6 cellular contexts compared by ENCODE assay signal in the genomic region with DNA sequence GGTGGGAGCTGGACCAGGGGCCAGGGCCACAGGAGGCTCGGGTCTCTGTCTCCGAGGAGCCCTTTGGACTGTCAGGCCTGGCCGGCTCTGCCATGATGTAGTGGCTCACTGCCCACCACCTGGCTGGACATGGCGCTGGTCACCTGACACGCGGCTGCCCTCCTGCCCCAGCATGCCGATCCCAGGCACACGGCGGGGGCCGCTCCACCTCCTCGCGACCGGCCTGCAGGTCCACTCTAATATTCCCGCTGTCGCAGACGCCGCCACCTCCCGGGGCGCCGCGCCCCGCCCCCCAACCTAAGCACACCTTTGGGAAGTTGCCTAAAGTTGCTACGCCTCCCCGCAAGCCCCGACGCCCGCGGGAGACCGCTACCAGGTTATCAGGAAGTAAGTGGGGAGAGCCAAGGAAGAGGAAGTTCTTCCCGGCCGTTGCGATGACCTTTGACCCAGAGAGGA. TPM values are rescaled to one million over a fixed set of nuclear protein-coding genes. Genes with fewer than 3 reads are reported as not detected.
"Had no signal": no experiment of that assay in that cellular context is flagged by ENCODE, and none has a peak within 500 bp of the region (broad histone marks: within the 10 kb centered on the region; RNA-seq: fewer than 3 reads in every experiment).

A gene (minus strand): TSS at position 406 of the 456 bp plus-strand sequence. CDS start 58,298 bp downstream, outside the sequence.

RNA-seq across cellular contexts. Expression of the gene that starts here (rescaled TPM):
- total RNA-seq: GM23248, GM23338, H1, H4, H7, H9 had no signal
- polyA plus RNA-seq: GM23248, GM23338, H1 had no signal
